ENCODE assay signal across 22 cellular contexts in the genomic region with DNA sequence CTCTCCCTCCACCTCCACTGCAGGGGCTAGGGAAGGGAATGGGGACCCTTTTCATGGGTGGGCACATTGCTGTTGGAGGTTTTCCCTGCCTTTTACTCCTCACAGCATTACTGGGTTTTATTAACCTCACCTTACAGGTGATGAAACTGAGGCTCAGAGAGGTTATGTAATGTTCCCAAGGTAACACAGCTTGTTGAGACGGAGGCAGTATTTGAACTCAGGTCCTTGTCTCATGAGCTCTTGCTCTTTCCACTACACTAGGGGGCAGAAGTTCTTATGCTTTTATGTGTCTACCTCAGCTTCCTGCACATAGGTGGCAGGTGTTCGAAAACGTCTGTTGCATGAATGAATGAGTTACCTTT. TPM values are rescaled to one million over a fixed set of nuclear protein-coding genes. Genes with fewer than 3 reads are reported as not detected.
A peak's percentile ranks its signal among the peaks of the same experiment; 100 is the strongest.
DNase-seq lines count a peak whose midpoint lies in the region; ATAC-seq and TF ChIP-seq lines count a peak whose summit lies in the region.
"Had no signal": no experiment of that assay in that cellular context is flagged by ENCODE, and none has a peak within 500 bp of the region (broad histone marks: within the 10 kb centered on the region; RNA-seq: fewer than 3 reads in every experiment).

No MANE protein-coding gene starts in this region.

- in situ Hi-C loops in mammary epithelial cell (cut with MboI; ENCODE audit: low sequenced_read_pairs in 2 of 2) = loop anchor here in 1 of 2 donors (5.0 kb wide), 1 partner anchor 38 kb away; no protein-coding TSS in a partner anchor

- H3K9me3 ChIP-seq in breast epithelium = no peaks in the 10 kb centered on the region
- H3K9me3 ChIP-seq in mammary epithelial cell (replicated peaks; ENCODE audit: insufficient read depth, low read length) = no peaks in the 10 kb centered on the region
- H3K9me3 ChIP-seq in HUES64 (ENCODE audit: insufficient read depth, low read depth, low read length) = no peaks in the 10 kb centered on the region
- no peaks in the 10 kb centered on the region for H3K9me3 ChIP-seq in ectodermal cell (ENCODE audit: control insufficient read depth, low read length)
- no peaks in the 10 kb centered on the region for H3K9me3 ChIP-seq in neuron (ENCODE audit: low read length)
- H3K9me3 ChIP-seq: SJSA1, transverse colon had no signal

- dilution Hi-C loops in mammary epithelial cell (cut with HindIII; ENCODE audit: low sequenced_read_pairs) = no loop called here

- H3K36me3 ChIP-seq in breast epithelium (no peaks in the 10 kb centered on the region), mammary epithelial cell (ENCODE audit: insufficient read depth, low read length) (no peaks in the 10 kb centered on the region), HUES64 (ENCODE audit: insufficient read depth, low read length) (no peaks in the 10 kb centered on the region), ectodermal cell (ENCODE audit: control insufficient read depth, insufficient read depth, low read length) (no peaks in the 10 kb centered on the region), neuron (ENCODE audit: insufficient read depth, low read length) (no peaks in the 10 kb centered on the region)
- H3K36me3 ChIP-seq: SJSA1, transverse colon had no signal

- TF ChIP-seq CTCF in breast epithelium (IDR thresholded peaks at IDR 0.05) (no peak), mammary epithelial cell (conservative IDR thresholded peaks at IDR 0.05 in 1 of 2, IDR thresholded peaks at IDR 0.05 in 1 of 2; ENCODE audit: extremely low read depth in 1 of 2, insufficient read depth in 1 of 2, low read depth in 1 of 2, low read length in 2 of 2) (no peak)

- DNase-seq in breast epithelium (ENCODE audit: low spot score in 2 of 2) (no peak), mammary epithelial cell (no peak), NCI-H2081 treated with DMSO at 0.1 percent for 48 hours (lab: John Stamatoyannopoulos, UW) (no peak)
- DNase-seq: central memory CD4-positive, alpha-beta T cell; hippocampal formation; KBM-7; NCI-H1048; NCI-H2029 treated with DMSO at 0.1 percent for 48 hours; NCI-H524 treated with DMSO at 0.1 percent for 48 hours; PC-9; stimulated activated naive B cell treated with anti-CD40 and anti-IgM and Interleukin-4, amounts not matched to agents 10 μg/mL and 1 μg/mL and 100 μg/mL, for 72 hours; T-helper 9 cell; transverse colon had no signal

- peaks cover 0 to 8% of the 10 kb centered on the region in 2 donors for H3K4me1 ChIP-seq in breast epithelium
- H3K4me1 ChIP-seq in mammary epithelial cell (ENCODE audit: insufficient read depth, low read length) = peaks cover 2% of the 10 kb centered on the region
- peaks cover 15% of the 10 kb centered on the region; the same call in 1 of the 2 replicates for H3K4me1 ChIP-seq in HUES64 (ENCODE audit: insufficient read depth, low read length)
- peaks cover 25% of the 10 kb centered on the region for H3K4me1 ChIP-seq in ectodermal cell (ENCODE audit: control insufficient read depth, insufficient read depth, low read length)
- H3K4me1 ChIP-seq in neuron (ENCODE audit: insufficient read depth, low read length) = peaks cover 21% of the 10 kb centered on the region
- H3K4me1 ChIP-seq: SJSA1 had no signal

- no peak overlapping the region for H2AFZ ChIP-seq in mammary epithelial cell (ENCODE audit: low read depth, low read length)
- H2AFZ ChIP-seq in neuron (ENCODE audit: low read depth, low read length) = no peak overlapping the region
- H2AFZ ChIP-seq: PC-9 had no signal

- H3K4me3 ChIP-seq in breast epithelium = peak overlapping the region in 2 of 3 donors; percentile 28 to 57
- no peak overlapping the region for H3K4me3 ChIP-seq in mammary epithelial cell (replicated peaks in 1 of 3; ENCODE audit: insufficient read depth in 1 of 3, low read depth in 2 of 3, low read length in 3 of 3)
- H3K4me3 ChIP-seq in HUES64 (ENCODE audit: low read length) = peak overlapping the region; percentile 40
- peak overlapping the region; percentile 18 for H3K4me3 ChIP-seq in ectodermal cell (ENCODE audit: insufficient read depth, low read depth, low read length)
- peak overlapping the region; percentile 21 for H3K4me3 ChIP-seq in neuron (ENCODE audit: low read length)
- H3K4me3 ChIP-seq: PC-9, SJSA1 had no signal

- BruUV-seq in mammary epithelial cell (replicated peaks; lab: Mats Ljungman, UMichigan) = no TSS peak

- H3K27ac ChIP-seq in breast epithelium (no peak overlapping the region), mammary epithelial cell (ENCODE audit: insufficient read depth, low read depth, low read length) (no peak overlapping the region), HUES64 (ENCODE audit: low read depth, low read length) (no peak overlapping the region), ectodermal cell (ENCODE audit: insufficient read depth, low read depth, low read length, poor library complexity, severe bottlenecking) (no peak overlapping the region)
- H3K27ac ChIP-seq: C4-2B, PC-9, SJSA1, transverse colon had no signal

- H3K9ac ChIP-seq in mammary epithelial cell (ENCODE audit: insufficient read depth, low read length) = no peak overlapping the region
- H3K9ac ChIP-seq in HUES64 (ENCODE audit: low read depth, low read length) = no peak overlapping the region

- intact Hi-C loops in breast epithelium (cut with DNase I; ENCODE audit: low total_unique reads) (no loop called here), mammary epithelial cell (cut with micrococcal nuclease) (no loop called here)

- TF ChIP-seq POLR2A in breast epithelium (IDR thresholded peaks at IDR 0.05) = no peak

- H3K79me2 ChIP-seq in mammary epithelial cell (ENCODE audit: insufficient read depth, low read length) = no peaks in the 10 kb centered on the region

- H4K20me1 ChIP-seq in mammary epithelial cell (ENCODE audit: insufficient read depth, low read length) = no peaks in the 10 kb centered on the region

- no peak overlapping the region for H3K4me2 ChIP-seq in mammary epithelial cell (ENCODE audit: insufficient read depth, low read depth, low read length)
- H3K4me2 ChIP-seq: PC-9 had no signal

- H3K27me3 ChIP-seq in breast epithelium (peaks cover 0 to 43% of the 10 kb centered on the region in 2 donors), mammary epithelial cell (ENCODE audit: insufficient read depth, low read length) (peaks cover 16% of the 10 kb centered on the region), HUES64 (ENCODE audit: insufficient read depth, low read length) (peaks cover 89% of the 10 kb centered on the region), ectodermal cell (ENCODE audit: control insufficient read depth, insufficient read depth, low read length, poor library complexity, severe bottlenecking) (peaks cover 95% of the 10 kb centered on the region), neuron (ENCODE audit: insufficient read depth, low read length) (peaks cover 67% of the 10 kb centered on the region)

- CTCF ChIA-PET in mammary epithelial cell (lab: Charles Lee; ENCODE audit: low non-redundant PET) = no interaction called here

- ATAC-seq in GM19452 (IDR thresholded peaks at IDR 0.05; ENCODE audit: unreplicated experiment) (no peak), HG03108 (IDR thresholded peaks at IDR 0.05; ENCODE audit: unreplicated experiment) (no peak)
- ATAC-seq: left lobe of liver had no signal

- WGBS in mammary epithelial cell (ENCODE audit: low coverage, missing lambda C conversion rate) = 100% methylated on average over 2 of the region's 3 CpGs
- WGBS in HUES64 = 87% methylated on average over 3 of the region's 3 CpGs
- 94 to 95% methylated on average over 3 of the region's 3 CpGs for WGBS in ectodermal cell, 2 experiments

RNA-seq across cellular contexts. Expression of gene CISTR, which starts 11.7 kb away (rescaled TPM):
- not detected for total RNA-seq in breast epithelium
- not detected for total RNA-seq in mammary epithelial cell
- not detected for polyA plus RNA-seq in mammary epithelial cell
- not detected for polyA minus RNA-seq in mammary epithelial cell
- not detected for polyA plus RNA-seq in HUES64 (2013, experiment 1 of 2)
- not detected for polyA plus RNA-seq in HUES64 (2013, experiment 2 of 2)
- not detected for polyA plus RNA-seq in ectodermal cell (2013, experiment 1 of 4)
- not detected for polyA plus RNA-seq in ectodermal cell (2013, experiment 2 of 4)
- polyA plus RNA-seq in ectodermal cell (2013, experiment 3 of 4) = not detected
- polyA plus RNA-seq in ectodermal cell (2013, experiment 4 of 4) = not detected
- total RNA-seq: left lobe of liver, PC-9, SJSA1, transverse colon had no signal
- polyA plus RNA-seq: adipose tissue had no signal

RNA-seq across cellular contexts. Expression of gene CALCOCO1, which starts 12.9 kb away (rescaled TPM):
- 100 to 1,000 TPM; 218 to 301 (median 295) TPM for total RNA-seq in breast epithelium
- total RNA-seq in mammary epithelial cell = 100 to 1,000 TPM in 1 of 2 donors, 10 to 100 TPM in 1; 61.1 to 127 TPM
- 48.3 TPM for polyA plus RNA-seq in mammary epithelial cell
- 8.5 TPM for polyA minus RNA-seq in mammary epithelial cell
- polyA plus RNA-seq in HUES64 (2013, experiment 1 of 2) = 12.8 TPM
- 20.5 TPM for polyA plus RNA-seq in HUES64 (2013, experiment 2 of 2)
- 65.5 TPM for polyA plus RNA-seq in ectodermal cell (2013, experiment 1 of 4)
- polyA plus RNA-seq in ectodermal cell (2013, experiment 2 of 4) = 66.7 TPM
- polyA plus RNA-seq in ectodermal cell (2013, experiment 3 of 4) = 51.8 TPM
- polyA plus RNA-seq in ectodermal cell (2013, experiment 4 of 4) = 63.4 TPM

Comparison
In these comparisons a context has a peak if more than half of its experiments do, and no peak if none do; other contexts are left out.
1. H3K4me3 ChIP-seq: peak in breast epithelium (2 of 3), HUES64 (single experiment), ectodermal cell (single experiment) and neuron (single experiment); none in mammary epithelial cell (0 of 3).